14 cellular contexts compared by ENCODE assay signal in genomic region chr3:37668831-37669610, GRCh38.
DNase-seq lines count a peak whose midpoint lies in the region; ATAC-seq and TF ChIP-seq lines count a peak whose summit lies in the region.
"Had no signal": no experiment of that assay in that cellular context is flagged by ENCODE, and none has a peak within 500 bp of the region (broad histone marks: within the 10 kb centered on the region; RNA-seq: fewer than 3 reads in every experiment).

No MANE protein-coding gene starts in this region.

- H3K27ac Mint-ChIP-seq in progenitor cell of endocrine pancreas: peak overlapping the region; percentile 21
- no peak overlapping the region for H3K27ac Mint-ChIP-seq in glutamatergic neuron (ENCODE audit: unreplicated experiment)
- H3K27ac Mint-ChIP-seq: T-cell had no signal

- H3K4me3 ChIP-seq in HEK293 (ENCODE audit: low read depth, low read length) (no peak overlapping the region), left ventricle myocardium inferior (no peak overlapping the region), GM23248 (no peak overlapping the region)
- H3K4me3 ChIP-seq: smooth muscle cell had no signal

- H3F3A ChIP-seq in GM23248 (ENCODE audit: insufficient read depth): no peaks in the 10 kb centered on the region

- H3K9ac ChIP-seq in GM23248: no peak overlapping the region

- ATAC-seq in GM21526 (IDR thresholded peaks at IDR 0.05; ENCODE audit: low FRiP score, unreplicated experiment): no peak
- ATAC-seq: T-cell had no signal

- H3K4me3 Mint-ChIP-seq in progenitor cell of endocrine pancreas (ENCODE audit: low read depth) (no peak overlapping the region), glutamatergic neuron (ENCODE audit: unreplicated experiment) (no peak overlapping the region)
- H3K4me3 Mint-ChIP-seq: T-cell had no signal

- H3K4me1 ChIP-seq in HEK293 (ENCODE audit: control insufficient read depth, insufficient read depth, low read length): peaks cover 3% of the 10 kb centered on the region; the same call in 1 of the 2 replicates
- H3K4me1 ChIP-seq in left ventricle myocardium inferior: peaks cover 71% of the 10 kb centered on the region
- no peaks in the 10 kb centered on the region for H3K4me1 ChIP-seq in GM23248 (ENCODE audit: insufficient read depth)

- DNase-seq in left ventricle myocardium inferior: peak; percentile 51
- DNase-seq in progenitor cell of endocrine pancreas (ENCODE audit: low spot score, unreplicated experiment): no peak
- no peak for DNase-seq in NCI-H526 treated with DMSO at 0.1 percent for 48 hours (lab: John Stamatoyannopoulos, UW)
- no peak for DNase-seq in GM23248
- DNase-seq in glutamatergic neuron: no peak
- DNase-seq: activated CD4-positive, alpha-beta T cell treated with anti-CD3 and anti-CD28 coated beads for 48 hours; activated gamma-delta T cell treated with Interleukin-2 at 50 U/mL for 16 hours; DND-41; erythroblast; T-cell had no signal

- peaks cover 12% of the 10 kb centered on the region for H3K4me1 Mint-ChIP-seq in progenitor cell of endocrine pancreas (ENCODE audit: low read depth)
- H3K4me1 Mint-ChIP-seq in glutamatergic neuron (ENCODE audit: low read depth, unreplicated experiment): no peaks in the 10 kb centered on the region
- H3K4me1 Mint-ChIP-seq: T-cell had no signal

- H3K36me3 ChIP-seq in HEK293 (ENCODE audit: control insufficient read depth in 2 of 2, insufficient read depth in 1 of 2, low read length in 2 of 2) (no peaks in the 10 kb centered on the region), left ventricle myocardium inferior (no peaks in the 10 kb centered on the region), GM23248 (ENCODE audit: low read depth) (no peaks in the 10 kb centered on the region)

- H3K9me3 Mint-ChIP-seq in progenitor cell of endocrine pancreas (ENCODE audit: low read depth) (no peaks in the 10 kb centered on the region), glutamatergic neuron (ENCODE audit: unreplicated experiment) (peaks cover 4% of the 10 kb centered on the region)
- H3K9me3 Mint-ChIP-seq: T-cell had no signal

- no peaks in the 10 kb centered on the region for H3K79me2 ChIP-seq in GM23248 (ENCODE audit: insufficient read depth)

- intact Hi-C loops in left ventricle myocardium inferior (cut with micrococcal nuclease): no loop called here

- no peaks in the 10 kb centered on the region for H3K9me3 ChIP-seq in HEK293 (ENCODE audit: control insufficient read depth, insufficient read depth, low read depth, low read length)
- no peaks in the 10 kb centered on the region for H3K9me3 ChIP-seq in left ventricle myocardium inferior (replicated peaks)
- no peaks in the 10 kb centered on the region for H3K9me3 ChIP-seq in GM23248 (ENCODE audit: low read depth)

- TF ChIP-seq CTCF in HEK293 (tag by site-specific recombination; IDR thresholded peaks at IDR 0.05) (no peak), VCaP (conservative IDR thresholded peaks at IDR 0.05) (no peak), left ventricle myocardium inferior (IDR thresholded peaks at IDR 0.05; ENCODE audit: borderline replicate concordance) (no peak), progenitor cell of endocrine pancreas (IDR thresholded peaks at IDR 0.05; ENCODE audit: unreplicated experiment) (no peak), glutamatergic neuron (IDR thresholded peaks at IDR 0.05; ENCODE audit: partially characterized antibody, unreplicated experiment) (no peak)

- no peak overlapping the region for H3K4me2 ChIP-seq in GM23248 (ENCODE audit: unreplicated experiment)
- H3K4me2 ChIP-seq: smooth muscle cell had no signal

- H2AFZ ChIP-seq in GM23248: no peak overlapping the region

- in situ Hi-C loops in GM23248 (cut with MboI): no loop called here

- peaks cover 31% of the 10 kb centered on the region for H3K27me3 Mint-ChIP-seq in progenitor cell of endocrine pancreas
- H3K27me3 Mint-ChIP-seq in glutamatergic neuron (ENCODE audit: unreplicated experiment): peaks cover 5% of the 10 kb centered on the region

- POLR2A ChIA-PET in HEK293 (lab: Yijun Ruan, JAX): no interaction called here

- H3K27ac ChIP-seq in HEK293 (ENCODE audit: extremely low read depth, low read depth, low read length) (no peak overlapping the region), VCaP (peak overlapping the region; percentile 82), left ventricle myocardium inferior (replicated peaks) (peak overlapping the region; percentile 86), GM23248 (no peak overlapping the region)

- H3K9me2 ChIP-seq in GM23248 (ENCODE audit: insufficient read depth): no peaks in the 10 kb centered on the region

- CTCF ChIA-PET in HEK293 (lab: Yijun Ruan, JAX): interaction anchor here (0.6 kb wide), 1 partner anchor 256 kb away, joined by 3 read pairs; no protein-coding TSS in a partner anchor

- H3K36me3 Mint-ChIP-seq in progenitor cell of endocrine pancreas (ENCODE audit: insufficient read depth): no peaks in the 10 kb centered on the region
- H3K36me3 Mint-ChIP-seq in glutamatergic neuron (ENCODE audit: unreplicated experiment): no peaks in the 10 kb centered on the region
- H3K36me3 Mint-ChIP-seq: T-cell had no signal

- WGBS in GM23248 (ENCODE audit: low coverage in 1 of 2, low lambda C conversion rate in 2 of 2, missing lambda C conversion rate in 2 of 2), 2 experiments: 30 to 38% methylated on average over 10 of the region's 10 CpGs

- no peaks in the 10 kb centered on the region for H4K20me1 ChIP-seq in GM23248 (ENCODE audit: insufficient read depth)

- H3K27me3 ChIP-seq in left ventricle myocardium inferior (ENCODE audit: low read depth) (no peaks in the 10 kb centered on the region), GM23248 (replicated peaks; ENCODE audit: insufficient read depth) (peaks cover 12% of the 10 kb centered on the region; the same call in 1 of the 2 replicates)

TF ChIP-seq in HEK293, 187 proteins besides CTCF, POLR2A, EP300 and RAD21:
- TF ChIP-seq GLIS1 (tag by site-specific recombination; IDR thresholded peaks at IDR 0.05) (peak; percentile 32; the same call in 1 of the 2 replicates), PRDM10 (tag by site-specific recombination; IDR thresholded peaks at IDR 0.05) (peak; percentile 85), ZNF596 (tag by site-specific recombination; IDR thresholded peaks at IDR 0.05) (no peak)

Comparison
In these comparisons a context has a peak if more than half of its experiments do, and no peak if none do; other contexts are left out.
1. H3K27ac ChIP-seq: peak in VCaP (single experiment) and left ventricle myocardium inferior (single experiment); none in HEK293 (single experiment) and GM23248 (single experiment).